ENCODE assay signal across 31 cellular contexts in the genomic region with DNA sequence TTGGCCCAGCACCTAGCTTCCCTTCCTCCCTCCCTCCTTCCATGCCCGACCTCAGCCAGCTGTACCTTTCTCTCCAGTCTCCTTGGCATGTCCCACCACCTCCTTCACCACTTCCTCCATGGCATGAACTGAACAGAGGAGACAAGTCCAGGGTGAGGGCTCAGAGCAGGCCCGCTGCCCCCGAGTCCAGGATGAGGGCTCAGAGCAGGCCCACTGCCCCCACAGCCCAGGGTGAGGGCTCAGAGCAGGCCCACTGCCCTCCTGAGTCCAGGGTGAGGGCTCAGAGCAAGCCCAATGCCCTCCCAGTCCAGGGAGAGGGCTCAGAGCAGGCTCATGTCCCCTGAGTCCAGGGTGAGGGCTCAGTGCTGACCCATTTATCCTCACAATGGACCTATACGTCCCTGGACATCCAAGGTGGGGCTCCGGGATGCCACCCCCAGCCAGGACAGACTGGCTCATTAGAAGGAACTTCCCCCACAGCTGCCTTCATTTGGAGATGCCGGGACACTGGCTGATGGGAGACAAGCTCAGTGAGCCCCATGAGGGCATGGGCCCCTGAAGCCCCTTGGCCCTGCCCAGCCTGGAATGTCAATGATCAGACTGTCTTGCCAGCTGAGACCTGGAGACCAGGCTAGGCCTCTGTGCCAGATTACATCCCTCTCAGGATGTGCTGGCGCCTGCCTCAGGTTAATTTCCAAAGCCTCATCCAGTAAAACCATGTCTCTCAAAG.
"Had no signal": no experiment of that assay in that cellular context is flagged by ENCODE, and none has a peak within 500 bp of the region (broad histone marks: within the 10 kb centered on the region; RNA-seq: fewer than 3 reads in every experiment).

No MANE protein-coding gene starts in this region.

- ATAC-seq: naive thymus-derived CD4-positive, alpha-beta T cell; natural killer cell; psoas muscle; right cardiac atrium; sciatic nerve; stimulated activated memory B cell treated with anti-CD40 and anti-IgM and Interleukin-4, amounts not matched to agents 10 μg/mL and 1 μg/mL and 100 μg/mL, for 72 hours; stimulated activated naive CD8-positive, alpha-beta T cell treated with anti-CD3 and anti-CD28 coated beads, Interleukin-15, amount 100 ng/mL, for 72 hours; stimulated activated naive CD8-positive, alpha-beta T cell treated with anti-CD3 and anti-CD28 coated beads, Interleukin-15, Interleukin-2, amounts not matched to agents 100 U/mL and 50 U/mL, for 24 hours; upper lobe of right lung had no signal

- H3K79me2 ChIP-seq: parathyroid adenoma had no signal

- H3K9me3 ChIP-seq: neutrophil, ovary, psoas muscle, suprapubic skin, testis, tibial artery, transverse colon, upper lobe of right lung, uterus had no signal

- H3K27me3 Mint-ChIP-seq: progenitor cell of endocrine pancreas; stimulated activated memory B cell treated with anti-CD40 and anti-IgM and Interleukin-4, amounts not matched to agents 10 μg/mL and 1 μg/mL and 100 μg/mL, for 72 hours; stimulated activated naive CD8-positive, alpha-beta T cell treated with anti-CD3 and anti-CD28 coated beads, Interleukin-15, amount 100 ng/mL, for 72 hours; type B pancreatic cell had no signal

- H3K27ac ChIP-seq: neutrophil, ovary, parathyroid adenoma, psoas muscle, skin epidermis, spleen, suprapubic skin, testis, tibial artery, transverse colon, upper lobe of right lung, uterus had no signal

- H3K4me1 Mint-ChIP-seq: natural killer cell; nephron; stimulated activated memory B cell treated with anti-CD40 and anti-IgM and Interleukin-4, amounts not matched to agents 10 μg/mL and 1 μg/mL and 100 μg/mL, for 72 hours; stimulated activated naive CD8-positive, alpha-beta T cell treated with anti-CD3 and anti-CD28 coated beads, Interleukin-15, amount 100 ng/mL, for 72 hours had no signal

- H3K4me3 Mint-ChIP-seq: naive thymus-derived CD4-positive, alpha-beta T cell; natural killer cell; nephron; stimulated activated memory B cell treated with anti-CD40 and anti-IgM and Interleukin-4, amounts not matched to agents 10 μg/mL and 1 μg/mL and 100 μg/mL, for 72 hours; stimulated activated naive CD8-positive, alpha-beta T cell treated with anti-CD3 and anti-CD28 coated beads, Interleukin-15, amount 100 ng/mL, for 72 hours; type B pancreatic cell had no signal

- H2AFZ ChIP-seq: parathyroid adenoma had no signal

- H3K4me2 ChIP-seq: smooth muscle cell had no signal

- DNase-seq: naive thymus-derived CD4-positive, alpha-beta T cell; natural killer cell; nucleus accumbens; ovary; psoas muscle; right cardiac atrium; spleen; stimulated activated CD4-positive, alpha-beta T cell treated with anti-CD3 and anti-CD28 coated beads, Interleukin-12 subunit alpha, Interleukin-12 subunit beta, amount 100 ng/mL, for 4 hours; stimulated activated CD4-positive, alpha-beta T cell treated with anti-CD3 and anti-CD28 coated beads, Interleukin-1b, Interleukin-23, amount 100 ng/mL, for 48 hours; stimulated activated CD4-positive, alpha-beta T cell treated with anti-CD3 and anti-CD28 coated beads, Interleukin-4, amount 100 ng/mL, for 1 hour; stimulated activated CD4-positive, alpha-beta T cell treated with anti-CD3 and anti-CD28 coated beads, Interleukin-4, amount 100 ng/mL, for 4 hours; stimulated activated CD8-positive, alpha-beta memory T cell treated with anti-CD3 and anti-CD28 coated beads, Interleukin-4, amount 100 ng/mL, for 48 hours; stimulated activated naive CD4-positive, alpha-beta T cell; stimulated activated naive CD8-positive, alpha-beta T cell treated with anti-CD3 and anti-CD28 coated beads, Interleukin-15, amount 100 ng/mL, for 72 hours; stimulated activated naive CD8-positive, alpha-beta T cell treated with anti-CD3 and anti-CD28 coated beads, Interleukin-15, Interleukin-2, amounts not matched to agents 100 U/mL and 50 U/mL, for 24 hours; substantia nigra; testis; tibial artery; transverse colon; upper lobe of right lung; uterus had no signal

- H3K9me3 Mint-ChIP-seq: natural killer cell; stimulated activated memory B cell treated with anti-CD40 and anti-IgM and Interleukin-4, amounts not matched to agents 10 μg/mL and 1 μg/mL and 100 μg/mL, for 72 hours; type B pancreatic cell had no signal

- H3K9ac ChIP-seq: parathyroid adenoma had no signal

- H3K36me3 Mint-ChIP-seq: naive thymus-derived CD4-positive, alpha-beta T cell; natural killer cell; stimulated activated memory B cell treated with anti-CD40 and anti-IgM and Interleukin-4, amounts not matched to agents 10 μg/mL and 1 μg/mL and 100 μg/mL, for 72 hours; type B pancreatic cell had no signal

- H3K4me3 ChIP-seq: ovary, psoas muscle, skin epidermis, smooth muscle cell, spleen, suprapubic skin, testis, tibial artery, transverse colon, upper lobe of right lung, uterus had no signal

- H3K27me3 ChIP-seq: neutrophil, ovary, spleen, suprapubic skin, testis, tibial artery, transverse colon, upper lobe of right lung, uterus had no signal

- H3K27ac Mint-ChIP-seq: naive thymus-derived CD4-positive, alpha-beta T cell; natural killer cell; nephron; progenitor cell of endocrine pancreas; stimulated activated memory B cell treated with anti-CD40 and anti-IgM and Interleukin-4, amounts not matched to agents 10 μg/mL and 1 μg/mL and 100 μg/mL, for 72 hours; type B pancreatic cell had no signal

- H3K36me3 ChIP-seq: neutrophil, ovary, spleen, suprapubic skin, tibial artery, transverse colon, upper lobe of right lung, uterus had no signal

- H3K4me1 ChIP-seq: parathyroid adenoma, psoas muscle, spleen, suprapubic skin, testis, tibial artery, transverse colon, upper lobe of right lung, uterus had no signal
